ENCODE assay signal across 11 cellular contexts in the genomic region with DNA sequence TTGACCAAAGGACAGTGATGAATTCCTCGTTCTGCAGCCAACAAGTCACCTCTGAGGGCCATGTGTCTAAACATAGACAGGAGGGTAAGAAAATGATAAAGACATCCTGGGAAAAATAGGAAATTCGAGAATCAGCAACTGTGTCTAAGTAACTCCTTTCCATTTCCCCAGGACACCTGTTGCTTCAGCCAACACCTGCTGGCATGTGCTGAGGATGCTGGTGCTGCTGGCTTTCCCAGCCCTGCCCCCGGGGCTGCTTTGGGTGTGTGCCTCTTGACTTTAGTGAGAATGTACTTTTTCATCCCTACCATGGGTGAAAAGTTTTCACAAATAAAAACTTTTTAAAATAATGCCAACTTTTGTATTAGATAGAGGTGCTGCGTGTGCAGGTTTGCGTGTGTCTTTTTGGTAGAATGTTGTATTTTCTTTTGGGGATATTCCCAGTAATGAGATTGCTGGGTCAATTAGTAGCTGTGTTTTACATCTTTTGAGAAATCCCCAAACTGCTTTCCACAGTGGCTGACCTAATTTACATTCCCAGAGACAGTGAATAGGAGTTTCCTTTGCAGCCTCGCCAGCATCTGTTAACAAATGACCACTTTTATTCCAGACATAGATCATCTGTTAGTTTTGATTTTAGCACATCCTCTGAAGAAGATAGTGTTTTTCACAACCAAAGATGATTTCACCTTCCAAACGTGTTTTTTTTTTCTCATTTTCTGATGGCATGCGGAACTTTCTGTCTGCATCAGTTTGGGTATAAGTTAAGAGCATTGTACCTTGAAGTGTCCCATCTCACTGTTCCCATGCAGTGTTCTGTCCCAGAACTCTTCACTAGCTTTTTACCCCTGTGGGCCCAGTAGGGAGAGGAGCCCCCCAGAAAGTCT.
DNase-seq lines count a peak whose midpoint lies in the region; ATAC-seq lines count a peak whose summit lies in the region.
"Had no signal": no experiment of that assay in that cellular context is flagged by ENCODE, and none has a peak within 500 bp of the region (broad histone marks: within the 10 kb centered on the region; RNA-seq: fewer than 3 reads in every experiment).

No MANE protein-coding gene starts in this region.

- peaks cover 35% of the 10 kb centered on the region for H3K4me1 Mint-ChIP-seq in activated T-cell treated with anti-CD3 and anti-CD28 coated beads, Interleukin-2, amount 50 U/mL, for 24 hours (ENCODE audit: low read depth)
- H3K4me1 Mint-ChIP-seq in stimulated activated memory B cell treated with anti-CD40 and anti-IgM and Interleukin-4, amounts not matched to agents 10 μg/mL and 1 μg/mL and 100 μg/mL, for 72 hours, result peaks cover 39% of the 10 kb centered on the region

- no peaks in the 10 kb centered on the region for H3K36me3 Mint-ChIP-seq in activated T-cell treated with anti-CD3 and anti-CD28 coated beads, Interleukin-2, amount 50 U/mL, for 24 hours (ENCODE audit: low read depth)
- H3K36me3 Mint-ChIP-seq in stimulated activated memory B cell treated with anti-CD40 and anti-IgM and Interleukin-4, amounts not matched to agents 10 μg/mL and 1 μg/mL and 100 μg/mL, for 72 hours, result no peaks in the 10 kb centered on the region

- H3K9me3 Mint-ChIP-seq in activated T-cell treated with anti-CD3 and anti-CD28 coated beads, Interleukin-2, amount 50 U/mL, for 24 hours, result no peaks in the 10 kb centered on the region
- H3K9me3 Mint-ChIP-seq in stimulated activated memory B cell treated with anti-CD40 and anti-IgM and Interleukin-4, amounts not matched to agents 10 μg/mL and 1 μg/mL and 100 μg/mL, for 72 hours, result no peaks in the 10 kb centered on the region

- no peak for DNase-seq in activated T-cell treated with anti-CD3 and anti-CD28 coated beads, Interleukin-2, amount 50 U/mL, for 24 hours
- DNase-seq in activated T-cell treated with anti-CD3 and anti-CD28 coated beads, Interleukin-2, amount 50 U/mL, for 1 hour, result no peak
- DNase-seq in HuH-7.5 (ENCODE audit: low spot score) (no peak), middle frontal gyrus (ENCODE audit: extremely low spot score, low spot score) (no peak), NCI-H187 treated with DMSO at 0.1 percent for 48 hours (lab: John Stamatoyannopoulos, UW) (no peak)
- DNase-seq: GDM1, NCI-H774 had no signal

- H3K27ac Mint-ChIP-seq in activated T-cell treated with anti-CD3 and anti-CD28 coated beads, Interleukin-2, amount 50 U/mL, for 24 hours, result peak overlapping the region; percentile 88
- H3K27ac Mint-ChIP-seq in stimulated activated memory B cell treated with anti-CD40 and anti-IgM and Interleukin-4, amounts not matched to agents 10 μg/mL and 1 μg/mL and 100 μg/mL, for 72 hours, result no peak overlapping the region

- peaks cover 11% of the 10 kb centered on the region for H3K27me3 Mint-ChIP-seq in activated T-cell treated with anti-CD3 and anti-CD28 coated beads, Interleukin-2, amount 50 U/mL, for 24 hours
- H3K27me3 Mint-ChIP-seq in stimulated activated memory B cell treated with anti-CD40 and anti-IgM and Interleukin-4, amounts not matched to agents 10 μg/mL and 1 μg/mL and 100 μg/mL, for 72 hours, result peaks cover 39% of the 10 kb centered on the region

- peak overlapping the region; percentile 12 for H3K4me3 Mint-ChIP-seq in activated T-cell treated with anti-CD3 and anti-CD28 coated beads, Interleukin-2, amount 50 U/mL, for 24 hours
- H3K4me3 Mint-ChIP-seq in stimulated activated memory B cell treated with anti-CD40 and anti-IgM and Interleukin-4, amounts not matched to agents 10 μg/mL and 1 μg/mL and 100 μg/mL, for 72 hours, result no peak overlapping the region

- ATAC-seq in GM21786 (IDR thresholded peaks at IDR 0.05; ENCODE audit: unreplicated experiment), result peak; percentile 57
- ATAC-seq in HG03432 (IDR thresholded peaks at IDR 0.05; ENCODE audit: unreplicated experiment), result peak; percentile 66
- peak; percentile 16 for ATAC-seq in stimulated activated memory B cell treated with anti-CD40 and anti-IgM and Interleukin-4, amounts not matched to agents 10 μg/mL and 1 μg/mL and 100 μg/mL, for 72 hours
- ATAC-seq: HCT116 had no signal

Comparison
In these comparisons a context has a peak if more than half of its experiments do, and no peak if none do; other contexts are left out.
1. ATAC-seq: peak in every context shown above with its lines; median percentile 66 in HG03432; 57 in GM21786; 16 in stimulated activated memory B cell treated with anti-CD40 and anti-IgM and Interleukin-4, amounts not matched to agents 10 μg/mL and 1 μg/mL and 100 μg/mL, for 72 hours.